ENCODE assay signal across 10 cellular contexts in genomic region chr6:109472132-109472995, GRCh38. TPM values are rescaled to one million over a fixed set of nuclear protein-coding genes. Genes with fewer than 3 reads are reported as not detected.
DNase-seq lines count a peak whose midpoint lies in the region; ATAC-seq and TF ChIP-seq lines count a peak whose summit lies in the region.
"Had no signal": no experiment of that assay in that cellular context is flagged by ENCODE, and none has a peak within 500 bp of the region (broad histone marks: within the 10 kb centered on the region; RNA-seq: fewer than 3 reads in every experiment).

No MANE protein-coding gene starts in this region.

- DNase-seq in activated T-cell treated with anti-CD3 and anti-CD28 coated beads, Interleukin-2, amount 50 U/mL, for 4 hours = no peak
- DNase-seq in activated T-cell treated with anti-CD3 and anti-CD28 coated beads, Interleukin-2, amount 50 U/mL, for 48 hours = no peak
- DNase-seq in T-helper 2 cell treated with Interferon-gamma antibody and Interleukin-4, amounts not matched to agents 5 μg/mL and 100 μg/mL, for 36 hours (ENCODE audit: low spot score) = no peak
- no peak for DNase-seq in stimulated activated naive CD8-positive, alpha-beta T cell treated with anti-CD3 and anti-CD28 coated beads, Interleukin-15, amount 100 ng/mL, for 72 hours
- DNase-seq in activated CD4-positive, CD25-positive, alpha-beta regulatory T cell treated with anti-CD3 and anti-CD28 coated beads, Interleukin-2, amount 50 U/mL, for 72 hours = no peak
- DNase-seq in foreskin keratinocyte (no peak), NCI-H510A (lab: John Stamatoyannopoulos, UW) (no peak)
- DNase-seq: activated CD4-positive, alpha-beta T cell treated with anti-CD3 and anti-CD28 coated beads for 1 hour had no signal

- no peaks in the 10 kb centered on the region for H3K27me3 ChIP-seq in foreskin keratinocyte

- H3K4me1 Mint-ChIP-seq in activated T-cell treated with anti-CD3 and anti-CD28 coated beads, Interleukin-2, amount 50 U/mL, for 4 hours (ENCODE audit: low read depth) = peaks cover 64% of the 10 kb centered on the region
- H3K4me1 Mint-ChIP-seq in T-helper 2 cell treated with Interferon-gamma antibody and Interleukin-4, amounts not matched to agents 5 μg/mL and 100 μg/mL, for 36 hours (ENCODE audit: low read depth) = peaks cover 67% of the 10 kb centered on the region
- H3K4me1 Mint-ChIP-seq in stimulated activated naive CD8-positive, alpha-beta T cell treated with anti-CD3 and anti-CD28 coated beads, Interleukin-15, amount 100 ng/mL, for 72 hours = peaks cover 83% of the 10 kb centered on the region
- H3K4me1 Mint-ChIP-seq: neural crest cell had no signal

- H3K4me3 Mint-ChIP-seq in activated T-cell treated with anti-CD3 and anti-CD28 coated beads, Interleukin-2, amount 50 U/mL, for 4 hours = no peak overlapping the region
- peak overlapping the region; percentile 31 for H3K4me3 Mint-ChIP-seq in T-helper 2 cell treated with Interferon-gamma antibody and Interleukin-4, amounts not matched to agents 5 μg/mL and 100 μg/mL, for 36 hours
- H3K4me3 Mint-ChIP-seq in stimulated activated naive CD8-positive, alpha-beta T cell treated with anti-CD3 and anti-CD28 coated beads, Interleukin-15, amount 100 ng/mL, for 72 hours = peak overlapping the region; percentile 18 to 42
- H3K4me3 Mint-ChIP-seq: neural crest cell had no signal

- peak; percentile 44 to 71 for ATAC-seq in activated T-cell treated with anti-CD3 and anti-CD28 coated beads, Interleukin-2, amount 50 U/mL, for 4 hours
- ATAC-seq in HG02623 (IDR thresholded peaks at IDR 0.05; ENCODE audit: unreplicated experiment) = peak; percentile 64
- ATAC-seq in stimulated activated naive CD8-positive, alpha-beta T cell treated with anti-CD3 and anti-CD28 coated beads, Interleukin-15, amount 100 ng/mL, for 72 hours = peak; percentile 50
- ATAC-seq in foreskin keratinocyte = no peak

- no peaks in the 10 kb centered on the region for H3K4me1 ChIP-seq in foreskin keratinocyte

- H3K27me3 Mint-ChIP-seq in activated T-cell treated with anti-CD3 and anti-CD28 coated beads, Interleukin-2, amount 50 U/mL, for 4 hours (ENCODE audit: low read depth) = no peaks in the 10 kb centered on the region
- no peaks in the 10 kb centered on the region for H3K27me3 Mint-ChIP-seq in T-helper 2 cell treated with Interferon-gamma antibody and Interleukin-4, amounts not matched to agents 5 μg/mL and 100 μg/mL, for 36 hours (ENCODE audit: low read depth)
- no peaks in the 10 kb centered on the region for H3K27me3 Mint-ChIP-seq in stimulated activated naive CD8-positive, alpha-beta T cell treated with anti-CD3 and anti-CD28 coated beads, Interleukin-15, amount 100 ng/mL, for 72 hours

- H3K36me3 Mint-ChIP-seq in activated T-cell treated with anti-CD3 and anti-CD28 coated beads, Interleukin-2, amount 50 U/mL, for 4 hours (ENCODE audit: insufficient read depth) = peaks cover 67% of the 10 kb centered on the region
- peaks cover 88% of the 10 kb centered on the region for H3K36me3 Mint-ChIP-seq in T-helper 2 cell treated with Interferon-gamma antibody and Interleukin-4, amounts not matched to agents 5 μg/mL and 100 μg/mL, for 36 hours (ENCODE audit: low read depth)

- peak overlapping the region; percentile 77 for H3K27ac Mint-ChIP-seq in T-helper 2 cell treated with Interferon-gamma antibody and Interleukin-4, amounts not matched to agents 5 μg/mL and 100 μg/mL, for 36 hours
- H3K27ac Mint-ChIP-seq in stimulated activated naive CD8-positive, alpha-beta T cell treated with anti-CD3 and anti-CD28 coated beads, Interleukin-15, amount 100 ng/mL, for 72 hours = peak overlapping the region; percentile 72 to 78

- no peak for TF ChIP-seq CTCF in foreskin keratinocyte (conservative IDR thresholded peaks at IDR 0.05)

- H3K27ac ChIP-seq in foreskin keratinocyte = no peak overlapping the region

- no peaks in the 10 kb centered on the region for H3K9me3 Mint-ChIP-seq in activated T-cell treated with anti-CD3 and anti-CD28 coated beads, Interleukin-2, amount 50 U/mL, for 4 hours
- no peaks in the 10 kb centered on the region for H3K9me3 Mint-ChIP-seq in T-helper 2 cell treated with Interferon-gamma antibody and Interleukin-4, amounts not matched to agents 5 μg/mL and 100 μg/mL, for 36 hours
- H3K9me3 Mint-ChIP-seq in stimulated activated naive CD8-positive, alpha-beta T cell treated with anti-CD3 and anti-CD28 coated beads, Interleukin-15, amount 100 ng/mL, for 72 hours = no peaks in the 10 kb centered on the region
- H3K9me3 Mint-ChIP-seq: neural crest cell had no signal

RNA-seq across cellular contexts. Expression of gene ZBTB24, which starts 10.7 kb away (rescaled TPM):
- 10 to 100 TPM; 13.9 to 15.5 (median 14.8) TPM for total RNA-seq in activated T-cell treated with anti-CD3 and anti-CD28 coated beads, Interleukin-2, amount 50 U/mL, for 4 hours
- total RNA-seq in foreskin keratinocyte = 9.8 and 10.4 TPM in 2 replicates
- 2.4 and 2.8 TPM in 2 replicates for polyA plus RNA-seq in foreskin keratinocyte

RNA-seq across cellular contexts. Expression of gene MICAL1, which starts 16.8 kb away (rescaled TPM):
- 10 to 100 TPM in 2 of 3 donors, 1 to 10 TPM in 1; 7.6 to 12.5 (median 12.4) TPM for total RNA-seq in activated T-cell treated with anti-CD3 and anti-CD28 coated beads, Interleukin-2, amount 50 U/mL, for 4 hours
- total RNA-seq in foreskin keratinocyte = 25.8 and 39.7 TPM in 2 replicates
- polyA plus RNA-seq in foreskin keratinocyte = 19.7 and 28.3 TPM in 2 replicates

RNA-seq across cellular contexts. Expression of gene SMPD2, which starts 31.8 kb away (rescaled TPM):
- 10 to 100 TPM; 12.5 to 19.4 (median 15.6) TPM for total RNA-seq in activated T-cell treated with anti-CD3 and anti-CD28 coated beads, Interleukin-2, amount 50 U/mL, for 4 hours
- 12.7 and 16.0 TPM in 2 replicates for total RNA-seq in foreskin keratinocyte
- polyA plus RNA-seq in foreskin keratinocyte = 15.5 and 17.3 TPM in 2 replicates

RNA-seq across cellular contexts. Expression of gene PPIL6, which starts 31.9 kb away (rescaled TPM):
- under 1 TPM; 0.13 to 0.46 (median 0.27) TPM for total RNA-seq in activated T-cell treated with anti-CD3 and anti-CD28 coated beads, Interleukin-2, amount 50 U/mL, for 4 hours
- 0.46 and 0.71 TPM in 2 replicates for total RNA-seq in foreskin keratinocyte
- 0.16 and 0.32 TPM in 2 replicates for polyA plus RNA-seq in foreskin keratinocyte
